In genomic region chr11:114075891-114076441, GRCh38 we compare ENCODE assay signal across 8 cellular contexts. TPM values are rescaled to one million over a fixed set of nuclear protein-coding genes. Genes with fewer than 3 reads are reported as not detected.
A peak's percentile ranks its signal among the peaks of the same experiment; 100 is the strongest.
DNase-seq lines count a peak whose midpoint lies in the region; ATAC-seq and TF ChIP-seq lines count a peak whose summit lies in the region.

No MANE protein-coding gene starts in this region.

- WGBS in heart left ventricle, 4 donors, result 42 to 45% (median 44%) methylated on average over 18 of the region's 18 CpGs

- H3K9me3 Mint-ChIP-seq in activated T-helper 17 cell treated with anti-CD3 and anti-CD28 coated beads, Interleukin-2, amount 50 U/mL, for 72 hours, result no peaks in the 10 kb centered on the region

- TF ChIP-seq POLR2A in heart left ventricle (IDR thresholded peaks at IDR 0.05), result peak in 1 of 2 donors; percentile 8

- H3K9me3 ChIP-seq in heart left ventricle, result no peaks in the 10 kb centered on the region

- TF ChIP-seq CTCF in LNCAP (IDR thresholded peaks at IDR 0.05) (peak; percentile 58; the same call in 1 of the 2 replicates), heart left ventricle (IDR thresholded peaks at IDR 0.05) (peak; percentile 46 to 74 (median 59))

- H3K27me3 ChIP-seq in heart left ventricle, result no peaks in the 10 kb centered on the region

- DNase-seq in COLO829 (ENCODE audit: low spot score) (peak; percentile 7), heart left ventricle (peak in 4 of 5 donors; percentile 46 to 56 (median 52)), skeletal muscle cell (ENCODE audit: low read depth) (peak; percentile 67), NCI-H1436 treated with DMSO at 0.1 percent for 48 hours (lab: John Stamatoyannopoulos, UW) (no peak), glomerular visceral epithelial cell (ENCODE audit: extremely low spot score) (no peak)

- peak; percentile 10 for ATAC-seq in activated T-helper 17 cell treated with anti-CD3 and anti-CD28 coated beads, Interleukin-2, amount 50 U/mL, for 72 hours (replicated peaks)
- ATAC-seq in heart left ventricle (peak in 2 of 4 donors; percentile 1 to 2), HG02981 (IDR thresholded peaks at IDR 0.05; ENCODE audit: unreplicated experiment) (no peak)

- H3K4me3 Mint-ChIP-seq in activated T-helper 17 cell treated with anti-CD3 and anti-CD28 coated beads, Interleukin-2, amount 50 U/mL, for 72 hours, result peak overlapping the region; percentile 61

- peaks cover 18% of the 10 kb centered on the region for H3K36me3 Mint-ChIP-seq in activated T-helper 17 cell treated with anti-CD3 and anti-CD28 coated beads, Interleukin-2, amount 50 U/mL, for 72 hours (ENCODE audit: low read depth)

- H3K4me1 Mint-ChIP-seq in activated T-helper 17 cell treated with anti-CD3 and anti-CD28 coated beads, Interleukin-2, amount 50 U/mL, for 72 hours, result peaks cover 52% of the 10 kb centered on the region

- H3K27me3 Mint-ChIP-seq in activated T-helper 17 cell treated with anti-CD3 and anti-CD28 coated beads, Interleukin-2, amount 50 U/mL, for 72 hours, result no peaks in the 10 kb centered on the region

- intact Hi-C loops in heart left ventricle (cut with DNase I), result loop anchor here in 3 of 10 donors (2.0 to 5.0 kb wide), 3 partner anchors 15 to 106 kb away; no protein-coding TSS in a partner anchor

- peak overlapping the region in 8 of 12 donors; percentile 8 to 29 (median 18) for H3K4me3 ChIP-seq in heart left ventricle
- no peak overlapping the region for H3K4me3 ChIP-seq in skeletal muscle cell (ENCODE audit: low read depth, low read length)

- peak overlapping the region; percentile 64 for H3K27ac Mint-ChIP-seq in activated T-helper 17 cell treated with anti-CD3 and anti-CD28 coated beads, Interleukin-2, amount 50 U/mL, for 72 hours

- H3K4me1 ChIP-seq in heart left ventricle, result peaks cover 34 to 100% (median 97%) of the 10 kb centered on the region in 12 donors

- peak overlapping the region in 10 of 12 donors; percentile 1 to 92 (median 81) for H3K27ac ChIP-seq in heart left ventricle

- peaks cover 0 to 32% (median 3%) of the 10 kb centered on the region in 9 donors for H3K36me3 ChIP-seq in heart left ventricle

RNA-seq across cellular contexts. Expression of gene ZBTB16, which starts 16.5 kb away (rescaled TPM):
- 10 to 100 TPM in 1 of 2 donors, 1 to 10 TPM in 1; 6.1 to 10.6 TPM for total RNA-seq in activated T-helper 17 cell treated with anti-CD3 and anti-CD28 coated beads, Interleukin-2, amount 50 U/mL, for 72 hours
- 100 to 1,000 TPM in 2 of 9 donors, 10 to 100 TPM in 7; 15.3 to 130 (median 62.8) TPM for total RNA-seq in heart left ventricle
- 10 to 100 TPM; 44.0 to 86.1 TPM for polyA plus RNA-seq in heart left ventricle

Comparison
In these comparisons a context has a peak if more than half of its experiments do, and no peak if none do; other contexts are left out.
1. DNase-seq: peak in COLO829 (single experiment), heart left ventricle (4 of 5) and skeletal muscle cell (single experiment); none in NCI-H1436 treated with DMSO at 0.1 percent for 48 hours (single experiment) and glomerular visceral epithelial cell (single experiment).